20 cellular contexts compared by ENCODE assay signal in genomic region chr2:16852651-16853050, GRCh38.
"Had no signal": no experiment of that assay in that cellular context is flagged by ENCODE, and none has a peak within 500 bp of the region (broad histone marks: within the 10 kb centered on the region; RNA-seq: fewer than 3 reads in every experiment).

No MANE protein-coding gene starts in this region.

- H3K27ac ChIP-seq: body of pancreas, KMS-11 had no signal

- H3K4me3 ChIP-seq: body of pancreas had no signal

- DNase-seq: activated CD4-positive, alpha-beta T cell treated with anti-CD3 and anti-CD28 coated beads for 4 hours; activated CD8-positive, alpha-beta memory T cell treated with anti-CD3 and anti-CD28 coated beads, Interleukin-2, amount 50 U/mL, for 4 hours; activated CD8-positive, alpha-beta T cell treated with anti-CD3 and anti-CD28 coated beads for 36 hours; activated effector memory CD4-positive, alpha-beta T cell treated with Interleukin-2 at 50 U/mL for 16 hours; activated naive CD4-positive, alpha-beta T cell; aorta; body of pancreas; cerebellar nuclear complex; MM.1S; NCI-H1105 treated with DMSO at 0.1 percent for 48 hours; NCI-H1436 treated with DMSO at 0.1 percent for 48 hours; NCI-H187; NCI-H2081; NCI-H510A treated with DMSO at 0.1 percent for 48 hours; NCI-H748 treated with DMSO at 0.1 percent for 48 hours; SIG-M5; T-helper 1 cell had no signal

- H3K4me2 ChIP-seq: KMS-11 had no signal

- ATAC-seq: activated CD4-positive, CD25-positive, alpha-beta regulatory T cell treated with anti-CD3 and anti-CD28 coated beads, Interleukin-2, amount 50 U/mL, for 24 hours; activated CD8-positive, alpha-beta T cell treated with anti-CD3 and anti-CD28 coated beads for 36 hours; body of pancreas had no signal

- H3K9me3 Mint-ChIP-seq: activated CD8-positive, alpha-beta T cell treated with anti-CD3 and anti-CD28 coated beads for 36 hours; activated naive CD4-positive, alpha-beta T cell treated with anti-CD3 and anti-CD28 coated beads, Interleukin-2, amount 50 U/mL, for 24 hours had no signal

- H3K9ac ChIP-seq: KMS-11 had no signal

- H3K27me3 Mint-ChIP-seq: activated CD8-positive, alpha-beta T cell treated with anti-CD3 and anti-CD28 coated beads for 36 hours had no signal

- H3K36me3 Mint-ChIP-seq: activated naive CD4-positive, alpha-beta T cell treated with anti-CD3 and anti-CD28 coated beads, Interleukin-2, amount 50 U/mL, for 24 hours had no signal

- H3K4me1 Mint-ChIP-seq: activated naive CD4-positive, alpha-beta T cell treated with anti-CD3 and anti-CD28 coated beads, Interleukin-2, amount 50 U/mL, for 24 hours had no signal

- H3K4me3 Mint-ChIP-seq: activated CD8-positive, alpha-beta T cell treated with anti-CD3 and anti-CD28 coated beads for 36 hours; activated naive CD4-positive, alpha-beta T cell treated with anti-CD3 and anti-CD28 coated beads, Interleukin-2, amount 50 U/mL, for 24 hours had no signal

- H3K27me3 ChIP-seq: body of pancreas had no signal

- H3K9me3 ChIP-seq: body of pancreas had no signal

- H3K27ac Mint-ChIP-seq: activated CD8-positive, alpha-beta T cell treated with anti-CD3 and anti-CD28 coated beads for 36 hours; activated naive CD4-positive, alpha-beta T cell treated with anti-CD3 and anti-CD28 coated beads, Interleukin-2, amount 50 U/mL, for 24 hours had no signal

- H3K4me1 ChIP-seq: body of pancreas had no signal
